Comparison of ENCODE assay signal across 13 cellular contexts in genomic region chr1:18384477-18384876, GRCh38.
"Had no signal": no experiment of that assay in that cellular context is flagged by ENCODE, and none has a peak within 500 bp of the region (broad histone marks: within the 10 kb centered on the region; RNA-seq: fewer than 3 reads in every experiment).

No MANE protein-coding gene starts in this region.

- H2AFZ ChIP-seq: parathyroid adenoma had no signal

- H3K9me3 ChIP-seq: esophagus squamous epithelium, transverse colon had no signal

- H3K27ac ChIP-seq: esophagus squamous epithelium, left ventricle myocardium inferior, parathyroid adenoma, skin epidermis, transverse colon had no signal

- H3K4me3 ChIP-seq: esophagus squamous epithelium, left ventricle myocardium inferior, skin epidermis, transverse colon had no signal

- H3K4me1 ChIP-seq: parathyroid adenoma had no signal

- DNase-seq: activated CD4-positive, alpha-beta memory T cell treated with anti-CD3 and anti-CD28 coated beads for 36 hours; activated CD4-positive, CD25-positive, alpha-beta regulatory T cell treated with anti-CD3 and anti-CD28 coated beads, Interleukin-2, amount 50 U/mL, for 72 hours; activated gamma-delta T cell; activated naive CD8-positive, alpha-beta T cell treated with anti-CD3 and anti-CD28 coated beads, Interleukin-2, amount 10 ng/mL, durations not matched to agents 7 days and 5 days; activated T-cell treated with anti-CD3 and anti-CD28 coated beads, Interleukin-2, amount 50 U/mL, for 48 hours; esophagus squamous epithelium; foreskin fibroblast; islet precursor cell; left ventricle myocardium inferior; mesenchymal stem cell; transverse colon had no signal

- H3K36me3 ChIP-seq: esophagus squamous epithelium, left ventricle myocardium inferior, transverse colon had no signal

- H3K9ac ChIP-seq: parathyroid adenoma had no signal
